27 cellular contexts compared by ENCODE assay signal in genomic region chr11:59025097-59025496, GRCh38.
DNase-seq lines count a peak whose midpoint lies in the region; FAIRE-seq and TF ChIP-seq lines count a peak whose summit lies in the region.
"Had no signal": no experiment of that assay in that cellular context is flagged by ENCODE, and none has a peak within 500 bp of the region (broad histone marks: within the 10 kb centered on the region; RNA-seq: fewer than 3 reads in every experiment).

No MANE protein-coding gene starts in this region.

- no peak for TF ChIP-seq POLR2A in erythroblast (IDR thresholded peaks at IDR 0.05; ENCODE audit: low read length)

- no peak overlapping the region for H3K4me2 ChIP-seq in mesendoderm (ENCODE audit: low read length)
- H3K4me2 ChIP-seq: GM23338 had no signal

- H3K27me3 ChIP-seq in mesendoderm (ENCODE audit: insufficient read depth, low read length, poor library complexity) (no peaks in the 10 kb centered on the region), brain microvascular endothelial cell (replicated peaks) (no peaks in the 10 kb centered on the region)
- H3K27me3 ChIP-seq: ascending aorta, esophagus squamous epithelium, gastroesophageal sphincter, spleen, tibial artery had no signal

- H3K4me1 ChIP-seq in mesendoderm (ENCODE audit: control insufficient read depth, low read depth, low read length), result no peaks in the 10 kb centered on the region
- H3K4me1 ChIP-seq: ascending aorta, esophagus squamous epithelium, gastroesophageal sphincter, lower lobe of right lung, spleen, tibial artery had no signal

- H3K56ac ChIP-seq in mesendoderm (ENCODE audit: low read length), result no peak overlapping the region

- H2BK120ac ChIP-seq in mesendoderm (ENCODE audit: low read depth, low read length), result no peak overlapping the region

- H4K8ac ChIP-seq in mesendoderm (ENCODE audit: low read depth, low read length), result no peak overlapping the region

- no peak overlapping the region for H3K4me3 ChIP-seq in mesendoderm (ENCODE audit: low read length)
- H3K4me3 ChIP-seq in brain microvascular endothelial cell (ENCODE audit: low read depth, low read length), result no peak overlapping the region
- H3K4me3 ChIP-seq: ascending aorta, esophagus squamous epithelium, gastroesophageal sphincter, GM23338, lower lobe of right lung, spleen, tibial artery had no signal

- in situ Hi-C loops in brain microvascular endothelial cell (cut with HindIII; ENCODE audit: low pct_ligation_motif_present, low sequenced_read_pairs), result no loop called here

- H3K79me2 ChIP-seq in mesendoderm (ENCODE audit: control insufficient read depth, insufficient read depth, low read length), result no peaks in the 10 kb centered on the region

- TF ChIP-seq CTCF in VCaP (conservative IDR thresholded peaks at IDR 0.05) (no peak), brain microvascular endothelial cell (IDR thresholded peaks at IDR 0.05; ENCODE audit: low read depth, low read length, missing control alignments) (no peak)

- no peak for FAIRE-seq in frontal cortex (lab: Jason Lieb, UNC)
- FAIRE-seq: GM12891 had no signal

- no peaks in the 10 kb centered on the region for H3K36me3 ChIP-seq in mesendoderm (ENCODE audit: control insufficient read depth, insufficient read depth, low read length)
- H3K36me3 ChIP-seq in brain microvascular endothelial cell (replicated peaks), result no peaks in the 10 kb centered on the region
- H3K36me3 ChIP-seq: ascending aorta, esophagus squamous epithelium, gastroesophageal sphincter, lower lobe of right lung, spleen, tibial artery had no signal

- DNase-seq in DMS153 treated with DMSO at 0.1 percent for 48 hours (lab: John Stamatoyannopoulos, UW; ENCODE audit: unreplicated experiment), result peak; percentile 85
- DNase-seq in LoVo (ENCODE audit: low spot score), result peak; percentile 45
- peak; percentile 0 for DNase-seq in mesendoderm
- DNase-seq in frontal cortex (ENCODE audit: low spot score in 2 of 2), result no peak
- no peak for DNase-seq in GM03348 (ENCODE audit: low spot score)
- no peak for DNase-seq in erythroblast (lab: John Stamatoyannopoulos, UW)
- DNase-seq in brain microvascular endothelial cell, result no peak
- DNase-seq: activated CD4-positive, alpha-beta T cell treated with anti-CD3 and anti-CD28 coated beads, Interleukin-2, amount 10 ng/mL, durations not matched to agents 24 days and 14 days; CD4-positive, CD25-positive, alpha-beta regulatory T cell; cerebellar nuclear complex; effector CD8-positive, alpha-beta T cell; esophagus squamous epithelium; lower lobe of right lung; NCI-H1436 treated with DMSO at 0.1 percent for 48 hours; NCI-H345; nucleus accumbens; RPMI8226; spleen; stimulated activated CD4-positive, alpha-beta T cell treated with anti-CD3 and anti-CD28 coated beads, Interleukin-4, amount 100 ng/mL, for 24 hours; stimulated activated naive CD4-positive, alpha-beta T cell treated with Interleukin-2 at 50 U/mL for 16 hours; T-helper 17 cell; tibial artery had no signal

- H3K27ac ChIP-seq in VCaP (peak overlapping the region; percentile 88), mesendoderm (ENCODE audit: low read depth, low read length) (no peak overlapping the region), brain microvascular endothelial cell (no peak overlapping the region)
- H3K27ac ChIP-seq: ascending aorta, esophagus squamous epithelium, gastroesophageal sphincter, lower lobe of right lung, spleen, tibial artery had no signal

- H4K5ac ChIP-seq in mesendoderm (ENCODE audit: low read length), result no peak overlapping the region

- WGBS in mesendoderm (ENCODE audit: extremely low coverage, insufficient coverage, low lambda C conversion rate), result no CpG with 5 or more reads among the region's 4 CpGs

- H3K4ac ChIP-seq in mesendoderm (ENCODE audit: low read depth, low read length), result no peak overlapping the region

- H3K18ac ChIP-seq in mesendoderm (ENCODE audit: low read length), result no peak overlapping the region

- no peak overlapping the region for H2AK5ac ChIP-seq in mesendoderm (ENCODE audit: low read length)

- H3K9ac ChIP-seq in mesendoderm (ENCODE audit: low read length), result no peak overlapping the region

- H2BK15ac ChIP-seq in mesendoderm (replicated peaks; ENCODE audit: low read depth), result no peak overlapping the region

- H3K23ac ChIP-seq in mesendoderm (ENCODE audit: low read length), result no peak overlapping the region

- no peaks in the 10 kb centered on the region for H3K79me1 ChIP-seq in mesendoderm (ENCODE audit: low read length)

- no peak overlapping the region for H2BK5ac ChIP-seq in mesendoderm (ENCODE audit: low read length)

Comparison
In these comparisons a context has a peak if more than half of its experiments do, and no peak if none do; other contexts are left out.
1. DNase-seq: peak in DMS153 treated with DMSO at 0.1 percent for 48 hours (single experiment), LoVo (single experiment) and mesendoderm (single experiment); none in frontal cortex (0 of 2), GM03348 (single experiment), erythroblast (0 of 2) and brain microvascular endothelial cell (single experiment).